ENCODE assay signal across 1 cellular context in genomic region chr2:227163998-227164744, GRCh38.
TF ChIP-seq lines count a peak whose summit lies in the region.

COL4A3 (plus strand) TSS chr2:227164624; CDS start chr2:227164727, 103 bp downstream.
COL4A4 (minus strand) TSS chr2:227164205; CDS start chr2:227147483, 16,722 bp downstream.

TF ChIP-seq in HEK293, 187 proteins besides CTCF, POLR2A, EP300 and RAD21 (continued from another document):
- TF ChIP-seq PRDM2 (tag by site-specific recombination; IDR thresholded peaks at IDR 0.05; ENCODE audit: borderline replicate concordance) (no peak), PRDM1 (tag by site-specific recombination; IDR thresholded peaks at IDR 0.05) (no peak), PRDM10 (tag by site-specific recombination; IDR thresholded peaks at IDR 0.05) (peak; percentile 88), ZNF654 (tag by site-specific recombination; IDR thresholded peaks at IDR 0.05; ENCODE audit: low read depth) (no peak), ZNF133 (tag by site-specific recombination; IDR thresholded peaks at IDR 0.05) (no peak), ZNF10 (tag by site-specific recombination; IDR thresholded peaks at IDR 0.05) (no peak), ZBTB8A (tag by site-specific recombination; IDR thresholded peaks at IDR 0.05) (peak; percentile 98), ZNF138 (tag by site-specific recombination; IDR thresholded peaks at IDR 0.05; ENCODE audit: borderline replicate concordance) (no peak), ZEB2 (tag by site-specific recombination; IDR thresholded peaks at IDR 0.05) (peak; percentile 38; the same call in 1 of the 2 replicates), ZNF701 (tag by site-specific recombination; IDR thresholded peaks at IDR 0.05) (no peak), ZNF530 (tag by site-specific recombination; IDR thresholded peaks at IDR 0.05; ENCODE audit: low read depth) (no peak), ZFP41 (tag by site-specific recombination; IDR thresholded peaks at IDR 0.05; ENCODE audit: borderline replicate concordance) (no peak), MYNN (tag by site-specific recombination; IDR thresholded peaks at IDR 0.05; ENCODE audit: borderline replicate concordance) (no peak), ZSCAN30 (tag by site-specific recombination; IDR thresholded peaks at IDR 0.05) (peak; percentile 71; the same call in 1 of the 2 replicates), ZBTB17 (tag by site-specific recombination; IDR thresholded peaks at IDR 0.05) (no peak), ZNF174 (tag by site-specific recombination; IDR thresholded peaks at IDR 0.05) (no peak), SP2 (tag by site-specific recombination; IDR thresholded peaks at IDR 0.05) (peak; percentile 67), RBAK (tag by site-specific recombination; IDR thresholded peaks at IDR 0.05) (no peak), ZNF19 (tag by site-specific recombination; IDR thresholded peaks at IDR 0.05; ENCODE audit: low read depth) (no peak), ZNF175 (tag by site-specific recombination; IDR thresholded peaks at IDR 0.05) (no peak), ZNF423 (tag by site-specific recombination; IDR thresholded peaks at IDR 0.05) (no peak; the same call in 1 of the 2 replicates), ZNF214 (tag by site-specific recombination; IDR thresholded peaks at IDR 0.05; ENCODE audit: borderline replicate concordance) (no peak), ZNF830 (tag by site-specific recombination; IDR thresholded peaks at IDR 0.05; ENCODE audit: low read depth) (no peak), KLF1 (tag by site-specific recombination; IDR thresholded peaks at IDR 0.05) (peak; percentile 99), ZNF548 (tag by site-specific recombination; IDR thresholded peaks at IDR 0.05) (no peak), KLF9 (tag by site-specific recombination; IDR thresholded peaks at IDR 0.05; ENCODE audit: low read depth) (peak; percentile 89), ZNF629 (tag by site-specific recombination; IDR thresholded peaks at IDR 0.05) (no peak), REPIN1 (tag by site-specific recombination; IDR thresholded peaks at IDR 0.05; ENCODE audit: low read depth) (no peak), ZNF114 (tag by site-specific recombination; IDR thresholded peaks at IDR 0.05) (no peak), ZBTB20 (tag by site-specific recombination; IDR thresholded peaks at IDR 0.05) (peak; percentile 86), ZNF48 (tag by site-specific recombination; IDR thresholded peaks at IDR 0.05) (no peak), OSR2 (tag by site-specific recombination; IDR thresholded peaks at IDR 0.05) (no peak; the same call in 1 of the 2 replicates), ZNF335 (tag by site-specific recombination; conservative IDR thresholded peaks at IDR 0.05) (peak; percentile 39), ZNF221 (tag by site-specific recombination; IDR thresholded peaks at IDR 0.05; ENCODE audit: borderline replicate concordance) (no peak), OVOL3 (tag by site-specific recombination; IDR thresholded peaks at IDR 0.05) (no peak), ZNF555 (tag by site-specific recombination; conservative IDR thresholded peaks at IDR 0.05) (no peak), GLI2 (tag by site-specific recombination; IDR thresholded peaks at IDR 0.05; ENCODE audit: borderline replicate concordance, low read depth) (no peak), ZNF626 (tag by site-specific recombination; IDR thresholded peaks at IDR 0.05) (no peak), ZNF202 (tag by site-specific recombination; IDR thresholded peaks at IDR 0.05; ENCODE audit: borderline replicate concordance) (no peak), ZNF645 (tag by site-specific recombination; IDR thresholded peaks at IDR 0.05) (no peak), SP3 (tag by site-specific recombination; IDR thresholded peaks at IDR 0.05) (peak; percentile 93)
- TF ChIP-seq, protein P1, sequence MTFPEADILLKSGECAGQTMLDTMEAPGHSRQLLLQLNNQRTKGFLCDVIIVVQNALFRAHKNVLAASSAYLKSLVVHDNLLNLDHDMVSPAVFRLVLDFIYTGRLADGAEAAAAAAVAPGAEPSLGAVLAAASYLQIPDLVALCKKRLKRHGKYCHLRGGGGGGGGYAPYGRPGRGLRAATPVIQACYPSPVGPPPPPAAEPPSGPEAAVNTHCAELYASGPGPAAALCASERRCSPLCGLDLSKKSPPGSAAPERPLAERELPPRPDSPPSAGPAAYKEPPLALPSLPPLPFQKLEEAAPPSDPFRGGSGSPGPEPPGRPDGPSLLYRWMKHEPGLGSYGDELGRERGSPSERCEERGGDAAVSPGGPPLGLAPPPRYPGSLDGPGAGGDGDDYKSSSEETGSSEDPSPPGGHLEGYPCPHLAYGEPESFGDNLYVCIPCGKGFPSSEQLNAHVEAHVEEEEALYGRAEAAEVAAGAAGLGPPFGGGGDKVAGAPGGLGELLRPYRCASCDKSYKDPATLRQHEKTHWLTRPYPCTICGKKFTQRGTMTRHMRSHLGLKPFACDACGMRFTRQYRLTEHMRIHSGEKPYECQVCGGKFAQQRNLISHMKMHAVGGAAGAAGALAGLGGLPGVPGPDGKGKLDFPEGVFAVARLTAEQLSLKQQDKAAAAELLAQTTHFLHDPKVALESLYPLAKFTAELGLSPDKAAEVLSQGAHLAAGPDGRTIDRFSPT (tag by site-specific recombination; IDR thresholded peaks at IDR 0.05) = peak; percentile 83
- TF ChIP-seq, protein P2, sequence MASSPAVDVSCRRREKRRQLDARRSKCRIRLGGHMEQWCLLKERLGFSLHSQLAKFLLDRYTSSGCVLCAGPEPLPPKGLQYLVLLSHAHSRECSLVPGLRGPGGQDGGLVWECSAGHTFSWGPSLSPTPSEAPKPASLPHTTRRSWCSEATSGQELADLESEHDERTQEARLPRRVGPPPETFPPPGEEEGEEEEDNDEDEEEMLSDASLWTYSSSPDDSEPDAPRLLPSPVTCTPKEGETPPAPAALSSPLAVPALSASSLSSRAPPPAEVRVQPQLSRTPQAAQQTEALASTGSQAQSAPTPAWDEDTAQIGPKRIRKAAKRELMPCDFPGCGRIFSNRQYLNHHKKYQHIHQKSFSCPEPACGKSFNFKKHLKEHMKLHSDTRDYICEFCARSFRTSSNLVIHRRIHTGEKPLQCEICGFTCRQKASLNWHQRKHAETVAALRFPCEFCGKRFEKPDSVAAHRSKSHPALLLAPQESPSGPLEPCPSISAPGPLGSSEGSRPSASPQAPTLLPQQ (tag by site-specific recombination; IDR thresholded peaks at IDR 0.05) = peak; percentile 42; the same call in 1 of the 2 replicates
- TF ChIP-seq, protein P3, sequence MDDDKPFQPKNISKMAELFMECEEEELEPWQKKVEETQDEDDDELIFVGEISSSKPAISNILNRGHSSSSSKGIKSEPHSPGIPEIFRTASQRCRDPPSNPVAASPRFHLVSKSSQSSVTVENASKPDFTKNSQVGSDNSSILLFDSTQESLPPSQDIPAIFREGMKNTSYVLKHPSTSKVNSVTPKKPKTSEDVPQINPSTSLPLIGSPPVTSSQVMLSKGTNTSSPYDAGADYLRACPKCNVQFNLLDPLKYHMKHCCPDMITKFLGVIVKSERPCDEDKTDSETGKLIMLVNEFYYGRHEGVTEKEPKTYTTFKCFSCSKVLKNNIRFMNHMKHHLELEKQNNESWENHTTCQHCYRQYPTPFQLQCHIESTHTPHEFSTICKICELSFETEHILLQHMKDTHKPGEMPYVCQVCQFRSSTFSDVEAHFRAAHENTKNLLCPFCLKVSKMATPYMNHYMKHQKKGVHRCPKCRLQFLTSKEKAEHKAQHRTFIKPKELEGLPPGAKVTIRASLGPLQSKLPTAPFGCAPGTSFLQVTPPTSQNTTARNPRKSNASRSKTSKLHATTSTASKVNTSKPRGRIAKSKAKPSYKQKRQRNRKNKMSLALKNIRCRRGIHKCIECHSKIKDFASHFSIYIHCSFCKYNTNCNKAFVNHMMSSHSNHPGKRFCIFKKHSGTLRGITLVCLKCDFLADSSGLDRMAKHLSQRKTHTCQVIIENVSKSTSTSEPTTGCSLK (tag by site-specific recombination; IDR thresholded peaks at IDR 0.05) = no peak
